Comparison of ENCODE assay signal across 1 cellular context in the genomic region with DNA sequence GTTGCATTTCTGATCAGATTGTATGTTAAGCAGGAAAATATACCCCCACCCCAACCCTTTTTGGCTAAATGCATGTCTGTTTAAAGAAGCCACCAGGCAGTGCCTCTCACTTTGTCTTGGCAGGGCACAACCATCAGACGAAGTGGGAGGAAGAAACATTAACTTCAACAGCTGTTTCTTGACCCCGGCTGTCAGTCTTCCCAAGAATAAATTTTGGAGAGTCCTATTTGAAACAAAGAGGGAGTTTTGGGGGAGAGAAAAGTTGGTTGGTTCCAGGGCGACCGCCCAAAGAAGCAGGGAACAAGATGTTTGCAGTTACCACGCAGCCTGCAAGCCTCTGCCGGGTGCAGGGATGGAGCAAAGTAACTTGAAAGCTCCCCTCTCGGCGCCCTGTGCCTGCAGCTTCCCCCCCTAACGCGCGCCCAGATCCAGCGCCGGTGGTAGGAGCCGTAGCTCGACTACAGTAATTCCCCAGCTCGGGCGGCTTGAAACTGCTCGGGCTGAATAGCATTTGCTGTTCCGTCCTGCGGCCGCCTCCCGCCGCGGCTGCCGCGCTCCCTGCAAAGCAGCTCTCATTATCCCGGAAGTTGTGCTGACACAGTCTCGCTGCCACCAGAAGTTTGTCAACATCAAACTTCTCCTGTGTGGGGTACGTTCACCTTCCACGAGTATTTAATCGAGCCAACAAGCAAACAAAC.
TF ChIP-seq lines count a peak whose summit lies in the region.

No MANE protein-coding gene starts in this region.

TF ChIP-seq in HEK293, 187 proteins besides CTCF, POLR2A, EP300 and RAD21 (continued from another document and continues in another):
- TF ChIP-seq, protein P1, sequence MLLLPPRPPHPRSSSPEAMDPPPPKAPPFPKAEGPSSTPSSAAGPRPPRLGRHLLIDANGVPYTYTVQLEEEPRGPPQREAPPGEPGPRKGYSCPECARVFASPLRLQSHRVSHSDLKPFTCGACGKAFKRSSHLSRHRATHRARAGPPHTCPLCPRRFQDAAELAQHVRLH (tag by site-specific recombination; IDR thresholded peaks at IDR 0.05) = peak; percentile 89
- peak; percentile 74; the same call in 1 of the 2 replicates for TF ChIP-seq ZNF76 (tag by site-specific recombination; IDR thresholded peaks at IDR 0.05; ENCODE audit: borderline replicate concordance, low read depth)
- TF ChIP-seq ZNF473 (tag by site-specific recombination; IDR thresholded peaks at IDR 0.05) = no peak
- TF ChIP-seq FEZF1 (tag by site-specific recombination; IDR thresholded peaks at IDR 0.05) = peak; percentile 40
- TF ChIP-seq IKZF3 (tag by site-specific recombination; IDR thresholded peaks at IDR 0.05) = peak; percentile 95
- TF ChIP-seq ZNF423 (tag by site-specific recombination; IDR thresholded peaks at IDR 0.05) = 0 out of 2 replicates have a peak, but pooled peaks have one; percentile 55
- TF ChIP-seq ZNF202 (tag by site-specific recombination; IDR thresholded peaks at IDR 0.05; ENCODE audit: borderline replicate concordance) = no peak
- TF ChIP-seq HOXA7 (CRISPR knock-in tag; IDR thresholded peaks at IDR 0.05; ENCODE audit: borderline replicate concordance) = no peak
- no peak for TF ChIP-seq TRIM28 (IDR thresholded peaks at IDR 0.05; ENCODE audit: borderline replicate concordance, low read length)
- TF ChIP-seq, protein P2, sequence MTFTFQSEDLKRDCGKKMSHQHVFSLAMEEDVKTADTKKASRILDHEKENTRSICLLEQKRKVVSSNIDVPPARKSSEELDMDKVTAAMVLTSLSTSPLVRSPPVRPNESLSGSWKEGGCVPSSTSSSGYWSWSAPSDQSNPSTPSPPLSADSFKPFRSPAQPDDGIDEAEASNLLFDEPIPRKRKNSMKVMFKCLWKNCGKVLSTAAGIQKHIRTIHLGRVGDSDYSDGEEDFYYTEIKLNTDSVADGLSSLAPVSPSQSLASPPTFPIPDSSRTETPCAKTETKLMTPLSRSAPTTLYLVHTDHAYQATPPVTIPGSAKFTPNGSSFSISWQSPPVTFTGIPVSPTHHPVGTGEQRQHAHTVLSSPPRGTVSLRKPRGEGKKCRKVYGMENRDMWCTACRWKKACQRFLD (tag by site-specific recombination; IDR thresholded peaks at IDR 0.05) = 0 out of 2 replicates have a peak, but pooled peaks have one; percentile 0
- TF ChIP-seq ZNF585B (tag by site-specific recombination; IDR thresholded peaks at IDR 0.05) = no peak
- TF ChIP-seq OSR2 (tag by site-specific recombination; IDR thresholded peaks at IDR 0.05) = peak; percentile 77
- TF ChIP-seq ZNF670 (tag by site-specific recombination; IDR thresholded peaks at IDR 0.05; ENCODE audit: low read depth) = no peak
- TF ChIP-seq ZNF626 (tag by site-specific recombination; IDR thresholded peaks at IDR 0.05) = no peak
- no peak for TF ChIP-seq ZNF274 (IDR thresholded peaks at IDR 0.05; ENCODE audit: low read length)
- no peak for TF ChIP-seq ZNF274 (tag by site-specific recombination; IDR thresholded peaks at IDR 0.05; ENCODE audit: borderline replicate concordance)
- no peak for TF ChIP-seq ZNF530 (tag by site-specific recombination; IDR thresholded peaks at IDR 0.05; ENCODE audit: low read depth)
- no peak for TF ChIP-seq ZNF248 (tag by site-specific recombination; IDR thresholded peaks at IDR 0.05)
- peak; percentile 85 for TF ChIP-seq ZNF600 (tag by site-specific recombination; IDR thresholded peaks at IDR 0.05)
- no peak for TF ChIP-seq KLF9 (tag by site-specific recombination; IDR thresholded peaks at IDR 0.05; ENCODE audit: low read depth)
- TF ChIP-seq MYNN (tag by site-specific recombination; IDR thresholded peaks at IDR 0.05; ENCODE audit: borderline replicate concordance) = peak; percentile 41; the same call in 1 of the 2 replicates
- TF ChIP-seq ZNF48 (tag by site-specific recombination; IDR thresholded peaks at IDR 0.05) = no peak
- TF ChIP-seq RBAK (tag by site-specific recombination; IDR thresholded peaks at IDR 0.05) = no peak
- TF ChIP-seq ZNF677 (tag by site-specific recombination; IDR thresholded peaks at IDR 0.05) = no peak
- TF ChIP-seq ZNF571 (tag by site-specific recombination; IDR thresholded peaks at IDR 0.05) = no peak
- peak; percentile 89 for TF ChIP-seq ZNF394 (tag by site-specific recombination; IDR thresholded peaks at IDR 0.05; ENCODE audit: borderline replicate concordance)
- TF ChIP-seq, protein P3, sequence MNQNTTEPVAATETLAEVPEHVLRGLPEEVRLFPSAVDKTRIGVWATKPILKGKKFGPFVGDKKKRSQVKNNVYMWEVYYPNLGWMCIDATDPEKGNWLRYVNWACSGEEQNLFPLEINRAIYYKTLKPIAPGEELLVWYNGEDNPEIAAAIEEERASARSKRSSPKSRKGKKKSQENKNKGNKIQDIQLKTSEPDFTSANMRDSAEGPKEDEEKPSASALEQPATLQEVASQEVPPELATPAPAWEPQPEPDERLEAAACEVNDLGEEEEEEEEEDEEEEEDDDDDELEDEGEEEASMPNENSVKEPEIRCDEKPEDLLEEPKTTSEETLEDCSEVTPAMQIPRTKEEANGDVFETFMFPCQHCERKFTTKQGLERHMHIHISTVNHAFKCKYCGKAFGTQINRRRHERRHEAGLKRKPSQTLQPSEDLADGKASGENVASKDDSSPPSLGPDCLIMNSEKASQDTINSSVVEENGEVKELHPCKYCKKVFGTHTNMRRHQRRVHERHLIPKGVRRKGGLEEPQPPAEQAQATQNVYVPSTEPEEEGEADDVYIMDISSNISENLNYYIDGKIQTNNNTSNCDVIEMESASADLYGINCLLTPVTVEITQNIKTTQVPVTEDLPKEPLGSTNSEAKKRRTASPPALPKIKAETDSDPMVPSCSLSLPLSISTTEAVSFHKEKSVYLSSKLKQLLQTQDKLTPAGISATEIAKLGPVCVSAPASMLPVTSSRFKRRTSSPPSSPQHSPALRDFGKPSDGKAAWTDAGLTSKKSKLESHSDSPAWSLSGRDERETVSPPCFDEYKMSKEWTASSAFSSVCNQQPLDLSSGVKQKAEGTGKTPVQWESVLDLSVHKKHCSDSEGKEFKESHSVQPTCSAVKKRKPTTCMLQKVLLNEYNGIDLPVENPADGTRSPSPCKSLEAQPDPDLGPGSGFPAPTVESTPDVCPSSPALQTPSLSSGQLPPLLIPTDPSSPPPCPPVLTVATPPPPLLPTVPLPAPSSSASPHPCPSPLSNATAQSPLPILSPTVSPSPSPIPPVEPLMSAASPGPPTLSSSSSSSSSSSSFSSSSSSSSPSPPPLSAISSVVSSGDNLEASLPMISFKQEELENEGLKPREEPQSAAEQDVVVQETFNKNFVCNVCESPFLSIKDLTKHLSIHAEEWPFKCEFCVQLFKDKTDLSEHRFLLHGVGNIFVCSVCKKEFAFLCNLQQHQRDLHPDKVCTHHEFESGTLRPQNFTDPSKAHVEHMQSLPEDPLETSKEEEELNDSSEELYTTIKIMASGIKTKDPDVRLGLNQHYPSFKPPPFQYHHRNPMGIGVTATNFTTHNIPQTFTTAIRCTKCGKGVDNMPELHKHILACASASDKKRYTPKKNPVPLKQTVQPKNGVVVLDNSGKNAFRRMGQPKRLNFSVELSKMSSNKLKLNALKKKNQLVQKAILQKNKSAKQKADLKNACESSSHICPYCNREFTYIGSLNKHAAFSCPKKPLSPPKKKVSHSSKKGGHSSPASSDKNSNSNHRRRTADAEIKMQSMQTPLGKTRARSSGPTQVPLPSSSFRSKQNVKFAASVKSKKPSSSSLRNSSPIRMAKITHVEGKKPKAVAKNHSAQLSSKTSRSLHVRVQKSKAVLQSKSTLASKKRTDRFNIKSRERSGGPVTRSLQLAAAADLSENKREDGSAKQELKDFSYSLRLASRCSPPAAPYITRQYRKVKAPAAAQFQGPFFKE (tag by site-specific recombination; IDR thresholded peaks at IDR 0.05; ENCODE audit: borderline replicate concordance) = no peak
- peak; percentile 91 for TF ChIP-seq ZNF610 (tag by site-specific recombination; IDR thresholded peaks at IDR 0.05; ENCODE audit: borderline replicate concordance)
- TF ChIP-seq ZNF514 (tag by site-specific recombination; IDR thresholded peaks at IDR 0.05) = no peak
- TF ChIP-seq ZNF214 (tag by site-specific recombination; IDR thresholded peaks at IDR 0.05; ENCODE audit: borderline replicate concordance) = no peak
- no peak for TF ChIP-seq MEIS1 (CRISPR knock-in tag; IDR thresholded peaks at IDR 0.05; ENCODE audit: borderline replicate concordance)
- TF ChIP-seq, protein P4, sequence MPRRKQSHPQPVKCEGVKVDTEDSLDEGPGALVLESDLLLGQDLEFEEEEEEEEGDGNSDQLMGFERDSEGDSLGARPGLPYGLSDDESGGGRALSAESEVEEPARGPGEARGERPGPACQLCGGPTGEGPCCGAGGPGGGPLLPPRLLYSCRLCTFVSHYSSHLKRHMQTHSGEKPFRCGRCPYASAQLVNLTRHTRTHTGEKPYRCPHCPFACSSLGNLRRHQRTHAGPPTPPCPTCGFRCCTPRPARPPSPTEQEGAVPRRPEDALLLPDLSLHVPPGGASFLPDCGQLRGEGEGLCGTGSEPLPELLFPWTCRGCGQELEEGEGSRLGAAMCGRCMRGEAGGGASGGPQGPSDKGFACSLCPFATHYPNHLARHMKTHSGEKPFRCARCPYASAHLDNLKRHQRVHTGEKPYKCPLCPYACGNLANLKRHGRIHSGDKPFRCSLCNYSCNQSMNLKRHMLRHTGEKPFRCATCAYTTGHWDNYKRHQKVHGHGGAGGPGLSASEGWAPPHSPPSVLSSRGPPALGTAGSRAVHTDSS (tag by site-specific recombination; IDR thresholded peaks at IDR 0.05) = 0 out of 2 replicates have a peak, but pooled peaks have one; percentile 43
- TF ChIP-seq, protein P5, sequence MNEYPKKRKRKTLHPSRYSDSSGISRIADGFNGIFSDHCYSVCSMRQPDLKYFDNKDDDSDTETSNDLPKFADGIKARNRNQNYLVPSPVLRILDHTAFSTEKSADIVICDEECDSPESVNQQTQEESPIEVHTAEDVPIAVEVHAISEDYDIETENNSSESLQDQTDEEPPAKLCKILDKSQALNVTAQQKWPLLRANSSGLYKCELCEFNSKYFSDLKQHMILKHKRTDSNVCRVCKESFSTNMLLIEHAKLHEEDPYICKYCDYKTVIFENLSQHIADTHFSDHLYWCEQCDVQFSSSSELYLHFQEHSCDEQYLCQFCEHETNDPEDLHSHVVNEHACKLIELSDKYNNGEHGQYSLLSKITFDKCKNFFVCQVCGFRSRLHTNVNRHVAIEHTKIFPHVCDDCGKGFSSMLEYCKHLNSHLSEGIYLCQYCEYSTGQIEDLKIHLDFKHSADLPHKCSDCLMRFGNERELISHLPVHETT (tag by site-specific recombination; IDR thresholded peaks at IDR 0.05) = peak; percentile 88
- peak; percentile 91; the same call in 1 of the 2 replicates for TF ChIP-seq ZNF561 (tag by site-specific recombination; IDR thresholded peaks at IDR 0.05; ENCODE audit: borderline replicate concordance)
- TF ChIP-seq, protein P6, sequence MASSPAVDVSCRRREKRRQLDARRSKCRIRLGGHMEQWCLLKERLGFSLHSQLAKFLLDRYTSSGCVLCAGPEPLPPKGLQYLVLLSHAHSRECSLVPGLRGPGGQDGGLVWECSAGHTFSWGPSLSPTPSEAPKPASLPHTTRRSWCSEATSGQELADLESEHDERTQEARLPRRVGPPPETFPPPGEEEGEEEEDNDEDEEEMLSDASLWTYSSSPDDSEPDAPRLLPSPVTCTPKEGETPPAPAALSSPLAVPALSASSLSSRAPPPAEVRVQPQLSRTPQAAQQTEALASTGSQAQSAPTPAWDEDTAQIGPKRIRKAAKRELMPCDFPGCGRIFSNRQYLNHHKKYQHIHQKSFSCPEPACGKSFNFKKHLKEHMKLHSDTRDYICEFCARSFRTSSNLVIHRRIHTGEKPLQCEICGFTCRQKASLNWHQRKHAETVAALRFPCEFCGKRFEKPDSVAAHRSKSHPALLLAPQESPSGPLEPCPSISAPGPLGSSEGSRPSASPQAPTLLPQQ (tag by site-specific recombination; IDR thresholded peaks at IDR 0.05) = peak; percentile 74
- TF ChIP-seq ZNF664 (tag by site-specific recombination; IDR thresholded peaks at IDR 0.05) = peak; percentile 78
- peak; percentile 93; the same call in 1 of the 2 replicates for TF ChIP-seq ZFP37 (tag by site-specific recombination; IDR thresholded peaks at IDR 0.05)
- no peak for TF ChIP-seq ZFHX2 (tag by site-specific recombination; conservative IDR thresholded peaks at IDR 0.05)
- TF ChIP-seq, protein P7, sequence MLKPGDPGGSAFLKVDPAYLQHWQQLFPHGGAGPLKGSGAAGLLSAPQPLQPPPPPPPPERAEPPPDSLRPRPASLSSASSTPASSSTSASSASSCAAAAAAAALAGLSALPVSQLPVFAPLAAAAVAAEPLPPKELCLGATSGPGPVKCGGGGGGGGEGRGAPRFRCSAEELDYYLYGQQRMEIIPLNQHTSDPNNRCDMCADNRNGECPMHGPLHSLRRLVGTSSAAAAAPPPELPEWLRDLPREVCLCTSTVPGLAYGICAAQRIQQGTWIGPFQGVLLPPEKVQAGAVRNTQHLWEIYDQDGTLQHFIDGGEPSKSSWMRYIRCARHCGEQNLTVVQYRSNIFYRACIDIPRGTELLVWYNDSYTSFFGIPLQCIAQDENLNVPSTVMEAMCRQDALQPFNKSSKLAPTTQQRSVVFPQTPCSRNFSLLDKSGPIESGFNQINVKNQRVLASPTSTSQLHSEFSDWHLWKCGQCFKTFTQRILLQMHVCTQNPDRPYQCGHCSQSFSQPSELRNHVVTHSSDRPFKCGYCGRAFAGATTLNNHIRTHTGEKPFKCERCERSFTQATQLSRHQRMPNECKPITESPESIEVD (tag by site-specific recombination; IDR thresholded peaks at IDR 0.05) = peak; percentile 69
- TF ChIP-seq, protein P8, sequence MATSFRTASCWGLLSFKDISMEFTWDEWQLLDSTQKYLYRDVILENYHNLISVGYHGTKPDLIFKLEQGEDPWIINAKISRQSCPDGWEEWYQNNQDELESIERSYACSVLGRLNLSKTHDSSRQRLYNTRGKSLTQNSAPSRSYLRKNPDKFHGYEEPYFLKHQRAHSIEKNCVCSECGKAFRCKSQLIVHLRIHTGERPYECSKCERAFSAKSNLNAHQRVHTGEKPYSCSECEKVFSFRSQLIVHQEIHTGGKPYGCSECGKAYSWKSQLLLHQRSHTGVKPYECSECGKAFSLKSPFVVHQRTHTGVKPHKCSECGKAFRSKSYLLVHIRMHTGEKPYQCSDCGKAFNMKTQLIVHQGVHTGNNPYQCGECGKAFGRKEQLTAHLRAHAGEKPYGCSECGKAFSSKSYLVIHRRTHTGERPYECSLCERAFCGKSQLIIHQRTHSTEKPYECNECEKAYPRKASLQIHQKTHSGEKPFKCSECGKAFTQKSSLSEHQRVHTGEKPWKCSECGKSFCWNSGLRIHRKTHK (tag by site-specific recombination; IDR thresholded peaks at IDR 0.05) = no peak
- no peak for TF ChIP-seq ZNF555 (tag by site-specific recombination; conservative IDR thresholded peaks at IDR 0.05)
- no peak for TF ChIP-seq ZNF747 (tag by site-specific recombination; IDR thresholded peaks at IDR 0.05)
- no peak; the same call in 1 of the 2 replicates for TF ChIP-seq HOXD13 (CRISPR knock-in tag; IDR thresholded peaks at IDR 0.05; ENCODE audit: borderline replicate concordance)
- no peak for TF ChIP-seq ZNF211 (tag by site-specific recombination; IDR thresholded peaks at IDR 0.05; ENCODE audit: low read depth)
